In the genomic region with DNA sequence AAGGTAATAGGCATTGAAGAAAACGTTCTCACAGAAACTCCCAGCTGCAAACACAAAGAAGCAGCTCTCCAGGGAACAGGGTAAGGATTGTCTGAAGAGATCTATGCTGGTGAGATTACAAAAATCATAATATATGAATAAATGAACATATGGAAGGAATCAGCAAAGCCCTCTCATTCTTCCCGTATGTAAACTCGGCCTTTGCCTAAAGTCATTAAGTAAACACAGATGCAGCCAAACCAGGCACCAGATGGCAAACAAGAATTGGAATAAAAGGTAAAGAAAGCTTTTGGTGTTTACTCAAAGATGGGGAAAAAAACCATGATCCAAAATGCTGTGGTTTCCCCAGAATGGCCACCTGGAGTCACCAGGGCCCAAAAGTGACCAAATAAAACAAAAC, we compare ENCODE assay signal across 14 cellular contexts.
DNase-seq lines count a peak whose midpoint lies in the region; ATAC-seq and TF ChIP-seq lines count a peak whose summit lies in the region.
"Had no signal": no experiment of that assay in that cellular context is flagged by ENCODE, and none has a peak within 500 bp of the region (broad histone marks: within the 10 kb centered on the region; RNA-seq: fewer than 3 reads in every experiment).

No MANE protein-coding gene starts in this region.

- TF ChIP-seq POLR2A in stomach (IDR thresholded peaks at IDR 0.05) = no peak

- intact Hi-C loops in stomach (cut with DNase I; ENCODE audit: low total_unique reads) = no loop called here
- intact Hi-C loops in activated naive CD4-positive, alpha-beta T cell treated with anti-CD3 and anti-CD28 coated beads for 36 hours (cut with micrococcal nuclease) = no loop called here

- H3K27me3 Mint-ChIP-seq in activated naive CD4-positive, alpha-beta T cell treated with anti-CD3 and anti-CD28 coated beads for 36 hours (ENCODE audit: low read depth) = no peaks in the 10 kb centered on the region
- H3K27me3 Mint-ChIP-seq: activated T-helper 17 cell treated with anti-CD3 and anti-CD28 coated beads, Interleukin-2, amount 50 U/mL, for 72 hours had no signal

- ATAC-seq in GM18502 (IDR thresholded peaks at IDR 0.05; ENCODE audit: poor library complexity, unreplicated experiment) = no peak
- ATAC-seq: activated T-helper 17 cell treated with anti-CD3 and anti-CD28 coated beads, Interleukin-2, amount 50 U/mL, for 72 hours; stimulated activated effector memory CD8-positive, alpha-beta T cell treated with anti-CD3 and anti-CD28 coated beads, Interleukin-12 subunit alpha, Interleukin-12 subunit beta, amount 100 ng/mL, for 72 hours had no signal

- peak overlapping the region in 4 of 5 donors; percentile 57 to 80 (median 74) for H3K27ac ChIP-seq in stomach

- no peaks in the 10 kb centered on the region for H3K36me3 ChIP-seq in stomach

- 27 to 59% (median 32%) methylated on average over 3 of the region's 3 CpGs for WGBS in stomach, 5 donors

- H3K4me3 ChIP-seq in fibroblast of the aortic adventitia (ENCODE audit: low read depth, low read length) = no peak overlapping the region
- no peak overlapping the region for H3K4me3 ChIP-seq in stomach

- DNase-seq in NCI-H345 (lab: John Stamatoyannopoulos, UW) = peak; percentile 31
- no peak for DNase-seq in NCI-H345 treated with DMSO at 0.1 percent for 48 hours (lab: John Stamatoyannopoulos, UW; ENCODE audit: unreplicated experiment)
- DNase-seq in NCI-H69 (lab: John Stamatoyannopoulos, UW) = peak; percentile 95
- DNase-seq in fibroblast of the aortic adventitia (ENCODE audit: low read depth) = peak; percentile 85
- no peak for DNase-seq in stomach
- DNase-seq in activated naive CD4-positive, alpha-beta T cell treated with anti-CD3 and anti-CD28 coated beads for 36 hours = no peak
- no peak for DNase-seq in activated gamma-delta T cell treated with Interleukin-2 at 50 U/mL for 16 hours
- DNase-seq: activated CD4-positive, alpha-beta T cell treated with anti-CD3 and anti-CD28 coated beads for 4 hours; midbrain; stimulated activated CD4-positive, alpha-beta T cell treated with anti-CD3 and anti-CD28 coated beads, Interleukin-2, amount 100 ng/mL, for 48 hours; T-helper 1 cell had no signal

- no peak overlapping the region for H3K4me3 Mint-ChIP-seq in activated naive CD4-positive, alpha-beta T cell treated with anti-CD3 and anti-CD28 coated beads for 36 hours
- H3K4me3 Mint-ChIP-seq: activated T-helper 17 cell treated with anti-CD3 and anti-CD28 coated beads, Interleukin-2, amount 50 U/mL, for 72 hours; stimulated activated effector memory CD8-positive, alpha-beta T cell treated with anti-CD3 and anti-CD28 coated beads, Interleukin-12 subunit alpha, Interleukin-12 subunit beta, amount 100 ng/mL, for 72 hours had no signal

- H3K9me3 Mint-ChIP-seq in activated naive CD4-positive, alpha-beta T cell treated with anti-CD3 and anti-CD28 coated beads for 36 hours = peaks cover 8% of the 10 kb centered on the region

- no peaks in the 10 kb centered on the region for H3K4me1 Mint-ChIP-seq in activated naive CD4-positive, alpha-beta T cell treated with anti-CD3 and anti-CD28 coated beads for 36 hours (ENCODE audit: low read depth)
- H3K4me1 Mint-ChIP-seq: activated T-helper 17 cell treated with anti-CD3 and anti-CD28 coated beads, Interleukin-2, amount 50 U/mL, for 72 hours; stimulated activated effector memory CD8-positive, alpha-beta T cell treated with anti-CD3 and anti-CD28 coated beads, Interleukin-12 subunit alpha, Interleukin-12 subunit beta, amount 100 ng/mL, for 72 hours had no signal

- TF ChIP-seq CTCF in fibroblast of the aortic adventitia (IDR thresholded peaks at IDR 0.05; ENCODE audit: insufficient read depth, low read length) = no peak
- TF ChIP-seq CTCF in stomach (IDR thresholded peaks at IDR 0.05) = no peak

- H3K4me1 ChIP-seq in stomach = peaks cover 11 to 39% (median 27%) of the 10 kb centered on the region in 4 donors

- H3K27me3 ChIP-seq in stomach = no peaks in the 10 kb centered on the region

- H3K36me3 Mint-ChIP-seq in activated naive CD4-positive, alpha-beta T cell treated with anti-CD3 and anti-CD28 coated beads for 36 hours (ENCODE audit: low read depth) = peaks cover 14% of the 10 kb centered on the region
- H3K36me3 Mint-ChIP-seq: stimulated activated effector memory CD8-positive, alpha-beta T cell treated with anti-CD3 and anti-CD28 coated beads, Interleukin-12 subunit alpha, Interleukin-12 subunit beta, amount 100 ng/mL, for 72 hours had no signal

- TF ChIP-seq EP300 in stomach (IDR thresholded peaks at IDR 0.05) = no peak

- H3K27ac Mint-ChIP-seq in activated naive CD4-positive, alpha-beta T cell treated with anti-CD3 and anti-CD28 coated beads for 36 hours = no peak overlapping the region
- H3K27ac Mint-ChIP-seq: activated T-helper 17 cell treated with anti-CD3 and anti-CD28 coated beads, Interleukin-2, amount 50 U/mL, for 72 hours; stimulated activated effector memory CD8-positive, alpha-beta T cell treated with anti-CD3 and anti-CD28 coated beads, Interleukin-12 subunit alpha, Interleukin-12 subunit beta, amount 100 ng/mL, for 72 hours had no signal

- CTCF ChIA-PET in activated naive CD4-positive, alpha-beta T cell treated with anti-CD3 and anti-CD28 coated beads for 36 hours (lab: Charles Lee) = no interaction called here

- H3K9me3 ChIP-seq in stomach = peaks cover 0 to 16% (median 5%) of the 10 kb centered on the region in 4 donors

Comparison
In these comparisons a context has a peak if more than half of its experiments do, and no peak if none do; other contexts are left out.
1. DNase-seq: peak in NCI-H345 (single experiment), NCI-H69 (single experiment) and fibroblast of the aortic adventitia (single experiment); none in NCI-H345 treated with DMSO at 0.1 percent for 48 hours (single experiment), stomach (single experiment), activated naive CD4-positive, alpha-beta T cell treated with anti-CD3 and anti-CD28 coated beads for 36 hours (single experiment) and activated gamma-delta T cell treated with Interleukin-2 at 50 U/mL for 16 hours (single experiment).